11 cellular contexts compared by ENCODE assay signal in the genomic region with DNA sequence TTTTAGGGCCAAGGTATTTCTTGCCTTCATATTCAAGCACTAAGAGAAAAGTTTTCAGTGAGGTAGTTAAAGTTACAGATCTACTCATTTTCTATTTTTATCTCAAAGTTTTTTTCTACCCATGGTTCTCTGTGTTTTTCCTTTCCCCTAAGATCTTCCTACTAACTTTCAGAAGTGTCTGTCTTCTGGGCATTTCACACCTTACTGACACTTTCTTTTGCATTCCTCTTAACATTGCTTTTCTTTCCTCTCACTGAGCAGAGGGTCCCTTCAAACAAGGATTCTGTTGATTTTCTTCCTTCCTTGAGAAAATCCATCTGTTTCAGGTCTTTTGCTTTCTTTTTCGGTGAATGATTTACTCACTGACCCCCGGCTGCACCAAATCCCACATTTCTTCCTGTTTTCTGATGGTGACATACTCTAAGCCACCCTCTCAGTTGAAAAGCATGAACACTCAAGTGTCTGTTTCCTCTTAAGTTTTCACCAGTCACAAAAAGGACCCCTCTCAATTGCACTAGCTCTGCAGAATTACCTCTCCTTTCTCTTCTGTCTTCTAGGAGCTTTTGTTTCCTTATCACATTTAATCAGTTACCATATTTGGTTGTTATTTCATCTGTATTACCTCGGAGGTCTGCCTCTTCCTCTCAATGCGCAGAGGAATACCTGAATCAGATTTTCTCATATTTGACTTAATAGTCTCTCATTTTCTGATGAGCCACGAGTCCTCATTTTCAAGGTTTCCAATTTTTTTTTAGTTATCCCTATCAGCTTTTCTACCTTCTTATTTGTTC.
DNase-seq lines count a peak whose midpoint lies in the region; ATAC-seq and TF ChIP-seq lines count a peak whose summit lies in the region.
"Had no signal": no experiment of that assay in that cellular context is flagged by ENCODE, and none has a peak within 500 bp of the region (broad histone marks: within the 10 kb centered on the region; RNA-seq: fewer than 3 reads in every experiment).

No MANE protein-coding gene starts in this region.

- no peak overlapping the region for H2BK5ac ChIP-seq in H9 (ENCODE audit: insufficient read length, low read length)

- intact Hi-C loops in CD8-positive, alpha-beta T cell (cut with DNase I, micrococcal nuclease) = no loop called here
- intact Hi-C loops in posterior vena cava (cut with DNase I) = loop anchor here in 1 of 2 donors (5.0 kb wide), 1 partner anchor 799 kb away; no protein-coding TSS in a partner anchor

- no peak overlapping the region for H2BK120ac ChIP-seq in H9 (ENCODE audit: low read depth, low read length, poor library complexity, severe bottlenecking)

- no peak overlapping the region for H2AFZ ChIP-seq in H9 (ENCODE audit: low read length)

- no peak overlapping the region for H2BK12ac ChIP-seq in H9 (ENCODE audit: insufficient read length, low read depth, low read length)

- no peak for DNase-seq in CD8-positive, alpha-beta T cell
- DNase-seq in T-cell (no peak), medulla oblongata (ENCODE audit: extremely low spot score) (peak; percentile 5), posterior vena cava (ENCODE audit: low spot score) (no peak), H9 (no peak)
- DNase-seq in CD8-positive, alpha-beta memory T cell = no peak
- DNase-seq: hippocampal formation, NCI-H1694 treated with DMSO at 0.1 percent for 48 hours had no signal

- H3K23me2 ChIP-seq in H9 (ENCODE audit: insufficient read length, low read depth, low read length, poor library complexity, severe bottlenecking) = no peaks in the 10 kb centered on the region

- no peaks in the 10 kb centered on the region for H3K79me2 ChIP-seq in H9 (ENCODE audit: insufficient read depth, low read length)

- no peaks in the 10 kb centered on the region for H3K27me3 Mint-ChIP-seq in CD8-positive, alpha-beta T cell (ENCODE audit: low read depth)
- H3K27me3 Mint-ChIP-seq in T-cell (no peaks in the 10 kb centered on the region), H9 (ENCODE audit: low read depth) (peaks cover 2% of the 10 kb centered on the region; the same call in 1 of the 2 replicates)
- no peaks in the 10 kb centered on the region for H3K27me3 Mint-ChIP-seq in CD8-positive, alpha-beta memory T cell

- H3K4me1 ChIP-seq in CD8-positive, alpha-beta T cell (ENCODE audit: insufficient read depth, low read length) = no peaks in the 10 kb centered on the region
- peaks cover 9% of the 10 kb centered on the region for H3K4me1 ChIP-seq in CD8-positive, alpha-beta memory T cell (ENCODE audit: insufficient read depth, low read length)
- peaks cover 7% of the 10 kb centered on the region; the same call in 1 of the 2 replicates for H3K4me1 ChIP-seq in H9 (ENCODE audit: insufficient read depth, low read length)
- H3K4me1 ChIP-seq: prostate gland had no signal

- H2BK20ac ChIP-seq in H9 (ENCODE audit: low read depth, low read length, poor library complexity, severe bottlenecking) = no peak overlapping the region

- no peaks in the 10 kb centered on the region for H3K27me3 ChIP-seq in CD8-positive, alpha-beta T cell (ENCODE audit: insufficient read depth, low read length)
- H3K27me3 ChIP-seq in CD8-positive, alpha-beta memory T cell (ENCODE audit: insufficient read depth, low read length, poor library complexity, severe bottlenecking) = no peaks in the 10 kb centered on the region
- no peaks in the 10 kb centered on the region for H3K27me3 ChIP-seq in H9 (ENCODE audit: insufficient read depth, low read length)

- H2BK15ac ChIP-seq in H9 (ENCODE audit: low read depth, low read length) = no peak overlapping the region

- no peak overlapping the region for H3K27ac ChIP-seq in CD8-positive, alpha-beta T cell (ENCODE audit: low read depth, low read length)
- H3K27ac ChIP-seq in CD8-positive, alpha-beta memory T cell (ENCODE audit: low read depth, low read length) = no peak overlapping the region
- H3K27ac ChIP-seq in H9 (ENCODE audit: insufficient read length, low read depth, low read length) = no peak overlapping the region
- H3K27ac ChIP-seq: prostate gland had no signal

- H3K56ac ChIP-seq in H9 (ENCODE audit: insufficient read length, low read depth, low read length) = no peak overlapping the region

- no peaks in the 10 kb centered on the region for H3K36me3 Mint-ChIP-seq in CD8-positive, alpha-beta T cell
- H3K36me3 Mint-ChIP-seq in T-cell = no peaks in the 10 kb centered on the region
- H3K36me3 Mint-ChIP-seq in CD8-positive, alpha-beta memory T cell = no peaks in the 10 kb centered on the region
- peaks cover 4 to 13% (median 7%) of the 10 kb centered on the region in 3 experiments; a peak in 5 of 7 replicates for H3K36me3 Mint-ChIP-seq in H9 (ENCODE audit: insufficient read depth in 1 of 3, low read depth in 3 of 3)

- H3K14ac ChIP-seq in H9 (ENCODE audit: insufficient read depth, low read length) = no peak overlapping the region

- no peak for TF ChIP-seq CTCF in CD8-positive, alpha-beta T cell (IDR thresholded peaks at IDR 0.05)
- no peak for TF ChIP-seq CTCF in H9 (conservative IDR thresholded peaks at IDR 0.05)

- H4K8ac ChIP-seq in H9 (replicated peaks; ENCODE audit: insufficient read length, low read depth, low read length) = no peak overlapping the region

- no peak overlapping the region for H3K23ac ChIP-seq in H9 (ENCODE audit: insufficient read length, low read depth, low read length)

- H3K4me3 ChIP-seq in CD8-positive, alpha-beta T cell (ENCODE audit: low read depth, low read length) = no peak overlapping the region
- H3K4me3 ChIP-seq in CD8-positive, alpha-beta memory T cell (ENCODE audit: low read length) = no peak overlapping the region
- H3K4me3 ChIP-seq: prostate gland had no signal

- H3K18ac ChIP-seq in H9 (ENCODE audit: insufficient read length, low read depth, low read length) = no peak overlapping the region

- no CpG with 5 or more reads among the region's 5 CpGs for WGBS in H9 (ENCODE audit: extremely low coverage, insufficient read length, low lambda C conversion rate)

- H4K91ac ChIP-seq in H9 (ENCODE audit: insufficient read length, low read depth, low read length) = no peak overlapping the region

- no peaks in the 10 kb centered on the region for H3K9me3 ChIP-seq in CD8-positive, alpha-beta T cell (ENCODE audit: low read length)
- no peaks in the 10 kb centered on the region for H3K9me3 ChIP-seq in CD8-positive, alpha-beta memory T cell (ENCODE audit: low read length)
- H3K9me3 ChIP-seq in H9 (ENCODE audit: control insufficient read depth, low read depth, low read length) = no peaks in the 10 kb centered on the region
- H3K9me3 ChIP-seq: prostate gland had no signal

- H3K4me3 Mint-ChIP-seq in CD8-positive, alpha-beta T cell = peak overlapping the region; percentile 43
- H3K4me3 Mint-ChIP-seq in T-cell (peak overlapping the region; percentile 32 to 45 (median 39)), H9 (no peak overlapping the region)
- peak overlapping the region in 2 of 7 donors; percentile 27 to 46 for H3K4me3 Mint-ChIP-seq in CD8-positive, alpha-beta memory T cell

- H4K20me1 ChIP-seq in H9 (ENCODE audit: control insufficient read depth, insufficient read depth, insufficient read length) = no peaks in the 10 kb centered on the region

- no peak overlapping the region for H3T11ph ChIP-seq in H9 (ENCODE audit: low read length)

- CTCF ChIA-PET in CD8-positive, alpha-beta T cell (lab: Charles Lee) = interaction anchor here (1.2 kb wide), 1 partner anchor 13 kb away, joined by 3 read pairs; no protein-coding TSS in a partner anchor
- CTCF ChIA-PET in T-cell (lab: Charles Lee) = interaction anchor here in 1 of 2 donors (1.5 kb wide), 1 partner anchor 14 kb away, joined by 3 read pairs; no protein-coding TSS in a partner anchor
- CTCF ChIA-PET in CD8-positive, alpha-beta memory T cell (lab: Charles Lee) = no interaction called here

- POLR2A ChIA-PET in CD8-positive, alpha-beta T cell (lab: Charles Lee) = interaction anchor here (0.5 to 0.9 kb wide), 2 partner anchors 8 to 78 kb away, joined by 3 to 4 read pairs; no protein-coding TSS in a partner anchor
- POLR2A ChIA-PET in T-cell (lab: Charles Lee) = no interaction called here
- POLR2A ChIA-PET in CD8-positive, alpha-beta memory T cell (lab: Charles Lee) = no interaction called here

- H3K4me2 ChIP-seq in H9 (ENCODE audit: insufficient read depth, insufficient read length, low read length) = no peak overlapping the region

- H4K5ac ChIP-seq in H9 (ENCODE audit: insufficient read length, low read depth, low read length) = no peak overlapping the region

- no peaks in the 10 kb centered on the region for H3K9me3 Mint-ChIP-seq in CD8-positive, alpha-beta T cell
- H3K9me3 Mint-ChIP-seq in T-cell = no peaks in the 10 kb centered on the region
- peaks cover 0 to 4% (median 0%) of the 10 kb centered on the region in 5 donors for H3K9me3 Mint-ChIP-seq in CD8-positive, alpha-beta memory T cell
- peaks cover 8 to 17% of the 10 kb centered on the region in 2 experiments for H3K9me3 Mint-ChIP-seq in H9

- no peak overlapping the region for H3K27ac Mint-ChIP-seq in CD8-positive, alpha-beta T cell
- H3K27ac Mint-ChIP-seq in T-cell (peak overlapping the region in 1 of 2 donors; percentile 9), H9 (peak overlapping the region in 1 of 3 experiments; percentile 51; a peak in 3 of 7 replicates)
- peak overlapping the region in 1 of 8 donors; percentile 37 for H3K27ac Mint-ChIP-seq in CD8-positive, alpha-beta memory T cell

- H3K9ac ChIP-seq in H9 (ENCODE audit: extremely low read depth, insufficient read length, low read length) = no peak overlapping the region

- ATAC-seq in CD8-positive, alpha-beta T cell = no peak
- ATAC-seq in GM21529 (IDR thresholded peaks at IDR 0.05; ENCODE audit: unreplicated experiment) = peak; percentile 46
- ATAC-seq in T-cell (replicated peaks in 1 of 4) = no peak
- ATAC-seq in GM21447 (IDR thresholded peaks at IDR 0.05; ENCODE audit: unreplicated experiment) = no peak

- no peak overlapping the region for H3K4ac ChIP-seq in H9 (ENCODE audit: low read depth, low read length)

- H2AK5ac ChIP-seq in H9 (ENCODE audit: insufficient read length, low read length) = no peak overlapping the region

- no peaks in the 10 kb centered on the region for H3K36me3 ChIP-seq in CD8-positive, alpha-beta T cell (ENCODE audit: insufficient read depth, low read length)
- H3K36me3 ChIP-seq in CD8-positive, alpha-beta memory T cell (ENCODE audit: insufficient read depth, low read length) = no peaks in the 10 kb centered on the region
- H3K36me3 ChIP-seq: prostate gland had no signal

- peaks cover 13% of the 10 kb centered on the region for H3K4me1 Mint-ChIP-seq in CD8-positive, alpha-beta T cell (ENCODE audit: low read depth)
- H3K4me1 Mint-ChIP-seq in T-cell (peaks cover 11 to 24% (median 14%) of the 10 kb centered on the region in 3 donors), H9 (peaks cover 43 to 47% of the 10 kb centered on the region in 2 experiments)
- peaks cover 5 to 13% (median 12%) of the 10 kb centered on the region in 3 donors for H3K4me1 Mint-ChIP-seq in CD8-positive, alpha-beta memory T cell

- no peaks in the 10 kb centered on the region for H3K79me1 ChIP-seq in H9 (ENCODE audit: insufficient read depth, low read depth, low read length, poor library complexity, severe bottlenecking)

Comparison
In these comparisons a context has a peak if more than half of its experiments do, and no peak if none do; other contexts are left out.
1. H3K4me3 Mint-ChIP-seq: peak in CD8-positive, alpha-beta T cell (single experiment) and T-cell (3 of 3); none in H9 (0 of 2).